8 cellular contexts compared by ENCODE assay signal in the genomic region with DNA sequence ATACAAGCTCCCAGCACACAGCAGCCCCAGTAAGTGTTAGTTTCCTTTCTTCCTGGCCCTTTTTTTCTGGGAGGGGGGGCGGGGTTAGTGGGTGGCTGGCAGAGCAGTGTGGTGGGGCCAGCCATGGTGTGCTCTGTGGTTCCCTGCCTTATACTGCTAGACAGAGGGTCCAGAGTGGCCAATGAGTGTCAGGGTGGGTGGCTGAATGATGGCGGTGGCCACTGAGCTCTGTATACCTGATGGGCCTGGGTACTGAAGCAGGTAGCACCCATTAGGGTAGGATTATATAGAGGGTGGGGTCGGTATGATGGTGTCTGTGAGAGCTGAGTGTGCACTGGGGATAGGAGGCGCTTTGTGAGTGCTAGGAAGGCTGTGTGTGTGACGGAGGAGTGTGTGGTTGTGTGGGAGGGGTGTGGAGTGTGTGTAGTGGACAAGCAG. TPM values are rescaled to one million over a fixed set of nuclear protein-coding genes. Genes with fewer than 3 reads are reported as not detected.
DNase-seq lines count a peak whose midpoint lies in the region; ATAC-seq, FAIRE-seq and TF ChIP-seq lines count a peak whose summit lies in the region.

No MANE protein-coding gene starts in this region.

- H3K4me3 ChIP-seq in AG04450 (ENCODE audit: low read depth, low read length) (peak overlapping the region; percentile 51), HFF-Myc (replicated peaks; ENCODE audit: low read depth, low read length) (peak overlapping the region; percentile 38), coronary artery (peak overlapping the region; percentile 93)

- H3K9me3 ChIP-seq in AG04450 (ENCODE audit: control insufficient read depth, insufficient read depth, low read length), result no peaks in the 10 kb centered on the region; the same call in 1 of the 2 replicates

- POLR2A ChIA-PET in AG04450 (lab: Yijun Ruan, JAX), result interaction anchor here (1.6 to 1.7 kb wide), 2 partner anchors 13 to 36 kb away, joined by 5 to 8 read pairs; no protein-coding TSS in a partner anchor

- H3K27ac Mint-ChIP-seq in neural crest cell (ENCODE audit: unreplicated experiment), result peak overlapping the region; percentile 84

- TF ChIP-seq POLR2A in GM12892 (IDR thresholded peaks at IDR 0.05; ENCODE audit: low read depth, low read length), result no peak

- no peak for FAIRE-seq in GM12892 (lab: Jason Lieb, UNC)

- H3K27ac ChIP-seq in AG04450 (ENCODE audit: low read depth, low read length) (no peak overlapping the region), coronary artery (peak overlapping the region; percentile 98 to 100)

- TF ChIP-seq CTCF in AG04450 (IDR thresholded peaks at IDR 0.05; ENCODE audit: low read depth, low read length) (no peak), HFF-Myc (IDR thresholded peaks at IDR 0.05; ENCODE audit: low read depth, low read length, missing control alignments) (no peak), coronary artery (IDR thresholded peaks at IDR 0.05) (no peak), neural crest cell (conservative IDR thresholded peaks at IDR 0.05) (no peak)

- peaks cover 34% of the 10 kb centered on the region for H3K4me1 Mint-ChIP-seq in neural crest cell

- ATAC-seq in HG02759 (IDR thresholded peaks at IDR 0.05; ENCODE audit: unreplicated experiment) (no peak), GM19328 (IDR thresholded peaks at IDR 0.05; ENCODE audit: unreplicated experiment) (no peak), GM21515 (IDR thresholded peaks at IDR 0.05; ENCODE audit: unreplicated experiment) (no peak)

- H3K9me3 Mint-ChIP-seq in neural crest cell, result no peaks in the 10 kb centered on the region

- H3K36me3 Mint-ChIP-seq in neural crest cell (ENCODE audit: low read depth), result peaks cover 3% of the 10 kb centered on the region

- CTCF ChIA-PET in AG04450 (lab: Charles Lee), result no interaction called here

- H3K27me3 Mint-ChIP-seq in neural crest cell (ENCODE audit: low read depth), result peaks cover 4% of the 10 kb centered on the region

- DNase-seq in AG04450 (ENCODE audit: low read depth, low spot score), result no peak
- DNase-seq in HFF-Myc (ENCODE audit: extremely low read depth, low read depth), result no peak
- peak; percentile 75 for DNase-seq in coronary artery (ENCODE audit: low spot score)
- no peak for DNase-seq in neural crest cell (ENCODE audit: low read depth, low spot score)
- no peak for DNase-seq in GM12892 (ENCODE audit: insufficient read length)

- H3K4me3 Mint-ChIP-seq in neural crest cell, result no peak overlapping the region

- no peaks in the 10 kb centered on the region for H3K27me3 ChIP-seq in AG04450 (ENCODE audit: control insufficient read depth, insufficient read depth, low read length)

RNA-seq across cellular contexts. Expression of a gene that starts 13.8 kb away (rescaled TPM):
- polyA plus RNA-seq in AG04450 (2011; rRNA removed), result 2.9 and 4.2 TPM in 2 replicates
- polyA minus RNA-seq in AG04450 (2011; rRNA and poly(A)+ RNA removed), result 5.1 and 6.2 TPM in 2 replicates
- total RNA-seq in neural crest cell, result 91.6 and 93.4 TPM in 2 replicates
- 6.1 TPM for polyA plus RNA-seq in GM12892 (2012; ENCODE audit: missing spikeins)

RNA-seq across cellular contexts. Expression of a gene that starts 19.1 kb away (rescaled TPM):
- 0.40 and 0.92 TPM in 2 replicates for polyA plus RNA-seq in AG04450 (2011; rRNA removed)
- polyA minus RNA-seq in AG04450 (2011; rRNA and poly(A)+ RNA removed), result 0.43 and 0.74 TPM in 2 replicates
- total RNA-seq in neural crest cell, result 2.2 and 2.8 TPM in 2 replicates
- polyA plus RNA-seq in GM12892 (2012; ENCODE audit: missing spikeins), result not detected

RNA-seq across cellular contexts. Expression of a gene that starts 19.6 kb away (rescaled TPM):
- 34.7 and 38.0 TPM in 2 replicates for polyA plus RNA-seq in AG04450 (2011; rRNA removed)
- 67.8 and 83.0 TPM in 2 replicates for polyA minus RNA-seq in AG04450 (2011; rRNA and poly(A)+ RNA removed)
- total RNA-seq in neural crest cell, result 166 and 173 TPM in 2 replicates
- polyA plus RNA-seq in GM12892 (2012; ENCODE audit: missing spikeins), result 26.5 TPM

RNA-seq across cellular contexts. Expression of a gene that starts 27.9 kb away (rescaled TPM):
- polyA plus RNA-seq in AG04450 (2011; rRNA removed), result 29.4 and 31.1 TPM in 2 replicates
- 45.7 and 49.3 TPM in 2 replicates for polyA minus RNA-seq in AG04450 (2011; rRNA and poly(A)+ RNA removed)
- total RNA-seq in neural crest cell, result 102 and 105 TPM in 2 replicates
- 10.6 TPM for polyA plus RNA-seq in GM12892 (2012; ENCODE audit: missing spikeins)

RNA-seq across cellular contexts. Expression of a gene that starts 30.3 kb away (rescaled TPM):
- not detected in 2 replicates for polyA plus RNA-seq in AG04450 (2011; rRNA removed)
- polyA minus RNA-seq in AG04450 (2011; rRNA and poly(A)+ RNA removed), result not detected in 2 replicates
- total RNA-seq in neural crest cell, result 18.4 and 19.4 TPM in 2 replicates
- polyA plus RNA-seq in GM12892 (2012; ENCODE audit: missing spikeins), result not detected

Comparison
In these comparisons a context has a peak if more than half of its experiments do, and no peak if none do; other contexts are left out.
1. H3K4me3 ChIP-seq: peak in every context shown above with its lines; median percentile 93 in coronary artery; 51 in AG04450; 38 in HFF-Myc.